Comparison of ENCODE assay signal across 10 cellular contexts in genomic region chr4:188147776-188148175, GRCh38. TPM values are rescaled to one million over a fixed set of nuclear protein-coding genes. Genes with fewer than 3 reads are reported as not detected.
"Had no signal": no experiment of that assay in that cellular context is flagged by ENCODE, and none has a peak within 500 bp of the region (broad histone marks: within the 10 kb centered on the region; RNA-seq: fewer than 3 reads in every experiment).

No MANE protein-coding gene starts in this region.

- H3K4me2 ChIP-seq: KMS-11 had no signal

- H3K27me3 Mint-ChIP-seq: IgD-negative memory B cell had no signal

- H3K9ac ChIP-seq: KMS-11 had no signal

- H3K4me1 Mint-ChIP-seq: IgD-negative memory B cell had no signal

- H3K27ac ChIP-seq: HL-60, KMS-11 had no signal

- H3K4me3 ChIP-seq: K562 had no signal

- H3K4me3 Mint-ChIP-seq: IgD-negative memory B cell had no signal

- ATAC-seq: HepG2, K562 had no signal

- H3K27ac Mint-ChIP-seq: IgD-negative memory B cell had no signal

- DNase-seq: IMR-90, KBM-7, KG1 had no signal

RNA-seq across cellular contexts. Expression of gene TRIML1, which starts 8.5 kb away (rescaled TPM):
- total RNA-seq: HepG2, HT-29, HT1080, IMR-90, K562 had no signal
- polyA plus RNA-seq: HepG2, IgD-negative memory B cell, IMR-90 had no signal

RNA-seq across cellular contexts. Expression of gene TRIML2, which starts 38.4 kb away (rescaled TPM):
- total RNA-seq: HepG2, HT-29, K562 had no signal
- polyA plus RNA-seq: HepG2, IgD-negative memory B cell had no signal
